18 cellular contexts compared by ENCODE assay signal in genomic region chr12:120064054-120064940, GRCh38. TPM values are rescaled to one million over a fixed set of nuclear protein-coding genes. Genes with fewer than 3 reads are reported as not detected.
DNase-seq lines count a peak whose midpoint lies in the region; ATAC-seq and FAIRE-seq lines count a peak whose summit lies in the region.
"Had no signal": no experiment of that assay in that cellular context is flagged by ENCODE, and none has a peak within 500 bp of the region (broad histone marks: within the 10 kb centered on the region; RNA-seq: fewer than 3 reads in every experiment).

No MANE protein-coding gene starts in this region.

- no peaks in the 10 kb centered on the region for H3K9me3 ChIP-seq in CD4-positive, CD25-positive, alpha-beta regulatory T cell (ENCODE audit: control insufficient read depth in 2 of 2, low read length in 2 of 2)
- no peaks in the 10 kb centered on the region for H3K9me3 ChIP-seq in CD8-positive, alpha-beta memory T cell (ENCODE audit: low read length)
- no peaks in the 10 kb centered on the region for H3K9me3 ChIP-seq in adipocyte (ENCODE audit: control insufficient read depth, low read length)
- H3K9me3 ChIP-seq: neutrophil had no signal

- H3K4me3 Mint-ChIP-seq in CD4-positive, CD25-positive, alpha-beta regulatory T cell = no peak overlapping the region
- H3K4me3 Mint-ChIP-seq in CD8-positive, alpha-beta memory T cell = no peak overlapping the region

- DNase-seq in CD4-positive, CD25-positive, alpha-beta regulatory T cell = no peak
- DNase-seq in CD8-positive, alpha-beta memory T cell = no peak
- DNase-seq in adipocyte (ENCODE audit: low read depth) = no peak
- peak; percentile 50 for DNase-seq in left kidney (ENCODE audit: low read depth, low spot score)
- no peak for DNase-seq in stimulated activated CD4-positive, alpha-beta T cell treated with anti-CD3 and anti-CD28 coated beads, Interleukin-4, amount 100 ng/mL, for 4 hours
- no peak for DNase-seq in GM19239 (ENCODE audit: insufficient read length, low spot score)
- DNase-seq: activated CD8-positive, alpha-beta memory T cell treated with anti-CD3 and anti-CD28 coated beads, Interleukin-2, amount 50 U/mL, for 4 hours; effector CD8-positive, alpha-beta T cell; left ventricle myocardium superior; NCI-H1436 treated with DMSO at 0.1 percent for 48 hours; NCI-H526; stimulated activated CD4-positive, alpha-beta T cell treated with anti-CD3 and anti-CD28 coated beads, Interleukin-4, amount 100 ng/mL, for 1 hour; SW 1271 had no signal

- CTCF ChIA-PET in CD8-positive, alpha-beta memory T cell (lab: Charles Lee) = interaction anchor here (1.3 kb wide), 1 partner anchor 57 kb away, joined by 4 read pairs; no protein-coding TSS in a partner anchor

- no peaks in the 10 kb centered on the region for H3K27me3 Mint-ChIP-seq in CD4-positive, CD25-positive, alpha-beta regulatory T cell
- no peaks in the 10 kb centered on the region for H3K27me3 Mint-ChIP-seq in CD8-positive, alpha-beta memory T cell

- H3K36me3 Mint-ChIP-seq in CD4-positive, CD25-positive, alpha-beta regulatory T cell = peaks cover 16% of the 10 kb centered on the region
- H3K36me3 Mint-ChIP-seq in CD8-positive, alpha-beta memory T cell = peaks cover 0 to 89% (median 17%) of the 10 kb centered on the region in 3 donors

- H3K27ac ChIP-seq in CD4-positive, CD25-positive, alpha-beta regulatory T cell (ENCODE audit: insufficient read depth, low read length, poor library complexity, severe bottlenecking) = no peak overlapping the region
- H3K27ac ChIP-seq in CD8-positive, alpha-beta memory T cell (ENCODE audit: low read depth, low read length) = no peak overlapping the region
- H3K27ac ChIP-seq: neutrophil had no signal

- H3K9ac ChIP-seq in adipocyte (ENCODE audit: low read length) = peak overlapping the region; percentile 37

- POLR2A ChIA-PET in CD8-positive, alpha-beta memory T cell (lab: Charles Lee) = interaction anchor here (0.7 kb wide), 1 partner anchor 1326 kb away, joined by 3 read pairs; no protein-coding TSS in a partner anchor

- no peaks in the 10 kb centered on the region for H3K9me3 Mint-ChIP-seq in CD4-positive, CD25-positive, alpha-beta regulatory T cell
- H3K9me3 Mint-ChIP-seq in CD8-positive, alpha-beta memory T cell = no peaks in the 10 kb centered on the region

- peak overlapping the region in 2 of 3 donors; percentile 41 to 46 for H3K27ac Mint-ChIP-seq in CD4-positive, CD25-positive, alpha-beta regulatory T cell
- peak overlapping the region in 6 of 8 donors; percentile 35 to 84 (median 66) for H3K27ac Mint-ChIP-seq in CD8-positive, alpha-beta memory T cell

- H3K4me3 ChIP-seq in CD4-positive, CD25-positive, alpha-beta regulatory T cell (ENCODE audit: low read depth, low read length) = no peak overlapping the region
- H3K4me3 ChIP-seq in CD8-positive, alpha-beta memory T cell (ENCODE audit: low read length) = no peak overlapping the region
- no peak overlapping the region for H3K4me3 ChIP-seq in adipocyte (ENCODE audit: low read length)
- H3K4me3 ChIP-seq: smooth muscle cell had no signal

- H3K4me1 ChIP-seq in CD4-positive, CD25-positive, alpha-beta regulatory T cell (ENCODE audit: control insufficient read depth, insufficient read depth, low read length, poor library complexity, severe bottlenecking) = no peaks in the 10 kb centered on the region
- H3K4me1 ChIP-seq in CD8-positive, alpha-beta memory T cell (ENCODE audit: insufficient read depth, low read length) = no peaks in the 10 kb centered on the region
- H3K4me1 ChIP-seq in adipocyte (ENCODE audit: control insufficient read depth, insufficient read depth, low read length) = peaks cover 60% of the 10 kb centered on the region

- H3K36me3 ChIP-seq in CD4-positive, CD25-positive, alpha-beta regulatory T cell (ENCODE audit: control insufficient read depth, insufficient read depth, low read length) = peaks cover 48% of the 10 kb centered on the region
- H3K36me3 ChIP-seq in CD8-positive, alpha-beta memory T cell (ENCODE audit: insufficient read depth, low read length) = peaks cover 22% of the 10 kb centered on the region
- H3K36me3 ChIP-seq in adipocyte (ENCODE audit: control insufficient read depth, insufficient read depth, low read length, severe bottlenecking) = no peaks in the 10 kb centered on the region
- H3K36me3 ChIP-seq: neutrophil had no signal

- peaks cover 0 to 6% (median 2%) of the 10 kb centered on the region in 4 donors for H3K4me1 Mint-ChIP-seq in CD4-positive, CD25-positive, alpha-beta regulatory T cell
- H3K4me1 Mint-ChIP-seq in CD8-positive, alpha-beta memory T cell = peaks cover 3 to 10% (median 9%) of the 10 kb centered on the region in 3 donors

- no peaks in the 10 kb centered on the region for H3K27me3 ChIP-seq in CD4-positive, CD25-positive, alpha-beta regulatory T cell (ENCODE audit: control insufficient read depth, insufficient read depth, low read length)
- no peaks in the 10 kb centered on the region for H3K27me3 ChIP-seq in CD8-positive, alpha-beta memory T cell (ENCODE audit: insufficient read depth, low read length, poor library complexity, severe bottlenecking)
- no peaks in the 10 kb centered on the region for H3K27me3 ChIP-seq in adipocyte (replicated peaks; ENCODE audit: control insufficient read depth, insufficient read depth, low read length)

- no peak for FAIRE-seq in GM19239 (lab: Jason Lieb, UNC)
- FAIRE-seq: TTC549 had no signal

- ATAC-seq in CD4-positive, CD25-positive, alpha-beta regulatory T cell (ENCODE audit: low read depth in 2 of 2) = no peak
- ATAC-seq in GM21825 (IDR thresholded peaks at IDR 0.05; ENCODE audit: unreplicated experiment) = no peak
- ATAC-seq in GM19023 (IDR thresholded peaks at IDR 0.05; ENCODE audit: unreplicated experiment) = no peak

RNA-seq across cellular contexts. Expression of gene RAB35, which starts 52.3 kb away (rescaled TPM):
- 85.5 TPM for total RNA-seq in CD4-positive, CD25-positive, alpha-beta regulatory T cell
- polyA plus RNA-seq in CD4-positive, CD25-positive, alpha-beta regulatory T cell = 10 to 100 TPM; 25.2 to 37.0 (median 27.1) TPM
- 10 to 100 TPM; 66.8 to 77.8 TPM for total RNA-seq in CD8-positive, alpha-beta memory T cell
- polyA plus RNA-seq in CD8-positive, alpha-beta memory T cell = 26.9 TPM
